Comparison of ENCODE assay signal across 33 cellular contexts in genomic region chr3:102356506-102356905, GRCh38.
"Had no signal": no experiment of that assay in that cellular context is flagged by ENCODE, and none has a peak within 500 bp of the region (broad histone marks: within the 10 kb centered on the region; RNA-seq: fewer than 3 reads in every experiment).

No MANE protein-coding gene starts in this region.

- ATAC-seq: activated CD4-positive, alpha-beta T cell treated with anti-CD3 and anti-CD28 coated beads for 36 hours; activated CD8-positive, alpha-beta memory T cell treated with anti-CD3 and anti-CD28 coated beads, Interleukin-2, amount 10 ng/mL, durations not matched to agents 7 days and 5 days; activated CD8-positive, alpha-beta T cell treated with anti-CD3 and anti-CD28 coated beads, Interleukin-2, amount 10 ng/mL, durations not matched to agents 7 days and 5 days; activated naive CD4-positive, alpha-beta T cell treated with anti-CD3 and anti-CD28 coated beads, Interleukin-2, amount 50 U/mL, for 72 hours; activated T-cell treated with anti-CD3 and anti-CD28 coated beads, Interleukin-2, amount 50 U/mL, for 72 hours; foreskin keratinocyte; gastrocnemius medialis; heart left ventricle; T-helper 17 cell had no signal

- H3K4me1 ChIP-seq: ascending aorta, gastrocnemius medialis had no signal

- H3K9me3 ChIP-seq: ascending aorta, esophagus muscularis mucosa, gastrocnemius medialis, heart left ventricle had no signal

- H3K36me3 ChIP-seq: ascending aorta, brain microvascular endothelial cell, esophagus muscularis mucosa, gastrocnemius medialis, heart left ventricle, WERI-Rb-1 had no signal

- H3K36me3 Mint-ChIP-seq: activated CD4-positive, alpha-beta memory T cell treated with anti-CD3 and anti-CD28 coated beads for 36 hours; activated CD8-positive, alpha-beta memory T cell treated with anti-CD3 and anti-CD28 coated beads, Interleukin-2, amount 10 ng/mL, durations not matched to agents 7 days and 5 days; activated naive CD4-positive, alpha-beta T cell treated with anti-CD3 and anti-CD28 coated beads, Interleukin-2, amount 10 ng/mL, durations not matched to agents 7 days and 5 days; activated naive CD4-positive, alpha-beta T cell treated with anti-CD3 and anti-CD28 coated beads, Interleukin-2, amount 50 U/mL, for 72 hours; activated naive CD8-positive, alpha-beta T cell treated with anti-CD3 and anti-CD28 coated beads, Interleukin-2, amount 10 ng/mL, durations not matched to agents 7 days and 5 days had no signal

- H3K4me3 ChIP-seq: ascending aorta, coronary artery, dorsolateral prefrontal cortex, esophagus muscularis mucosa, gastrocnemius medialis, heart left ventricle had no signal

- H3K4me1 Mint-ChIP-seq: activated CD4-positive, alpha-beta T cell treated with anti-CD3 and anti-CD28 coated beads for 36 hours; activated CD4-positive, alpha-beta T cell treated with anti-CD3 and anti-CD28 coated beads, Interleukin-2, amount 10 ng/mL, durations not matched to agents 24 days and 14 days; activated CD8-positive, alpha-beta memory T cell treated with anti-CD3 and anti-CD28 coated beads, Interleukin-2, amount 10 ng/mL, durations not matched to agents 7 days and 5 days; activated naive CD4-positive, alpha-beta T cell treated with anti-CD3 and anti-CD28 coated beads, Interleukin-2, amount 10 ng/mL, durations not matched to agents 7 days and 5 days; activated naive CD8-positive, alpha-beta T cell treated with anti-CD3 and anti-CD28 coated beads, Interleukin-2, amount 10 ng/mL, durations not matched to agents 7 days and 5 days; central memory CD8-positive, alpha-beta T cell; T-helper 17 cell had no signal

- H3K27me3 Mint-ChIP-seq: activated CD4-positive, alpha-beta memory T cell treated with anti-CD3 and anti-CD28 coated beads for 36 hours; activated CD4-positive, alpha-beta T cell treated with anti-CD3 and anti-CD28 coated beads for 36 hours; activated CD8-positive, alpha-beta memory T cell treated with anti-CD3 and anti-CD28 coated beads, Interleukin-2, amount 10 ng/mL, durations not matched to agents 7 days and 5 days; activated naive CD4-positive, alpha-beta T cell treated with anti-CD3 and anti-CD28 coated beads, Interleukin-2, amount 10 ng/mL, durations not matched to agents 7 days and 5 days; central memory CD8-positive, alpha-beta T cell; dendritic cell treated with granulocyte-macrophage colony-stimulating factor and Interleukin-4, amounts not matched to agents 40 ng/mL and 50 ng/mL, for 4 days; T-helper 17 cell had no signal

- H3K9me3 Mint-ChIP-seq: activated CD4-positive, alpha-beta memory T cell treated with anti-CD3 and anti-CD28 coated beads for 36 hours; activated CD4-positive, alpha-beta T cell treated with anti-CD3 and anti-CD28 coated beads, Interleukin-2, amount 10 ng/mL, durations not matched to agents 24 days and 14 days; activated naive CD4-positive, alpha-beta T cell treated with anti-CD3 and anti-CD28 coated beads, Interleukin-2, amount 10 ng/mL, durations not matched to agents 7 days and 5 days; activated naive CD4-positive, alpha-beta T cell treated with anti-CD3 and anti-CD28 coated beads, Interleukin-2, amount 50 U/mL, for 72 hours; activated naive CD8-positive, alpha-beta T cell treated with anti-CD3 and anti-CD28 coated beads, Interleukin-2, amount 10 ng/mL, durations not matched to agents 7 days and 5 days; activated T-cell treated with anti-CD3 and anti-CD28 coated beads, Interleukin-2, amount 50 U/mL, for 72 hours; central memory CD8-positive, alpha-beta T cell; dendritic cell treated with granulocyte-macrophage colony-stimulating factor and Interleukin-4, amounts not matched to agents 40 ng/mL and 50 ng/mL, for 4 days; endodermal cell; T-helper 2 cell treated with Interferon-gamma antibody and Interleukin-4, amounts not matched to agents 5 μg/mL and 100 μg/mL, for 36 hours had no signal

- H3K27ac Mint-ChIP-seq: activated CD4-positive, alpha-beta memory T cell treated with anti-CD3 and anti-CD28 coated beads for 36 hours; activated CD4-positive, alpha-beta T cell treated with anti-CD3 and anti-CD28 coated beads for 36 hours; activated CD4-positive, alpha-beta T cell treated with anti-CD3 and anti-CD28 coated beads, Interleukin-2, amount 10 ng/mL, durations not matched to agents 24 days and 14 days; activated CD8-positive, alpha-beta memory T cell treated with anti-CD3 and anti-CD28 coated beads, Interleukin-2, amount 10 ng/mL, durations not matched to agents 7 days and 5 days; activated CD8-positive, alpha-beta T cell treated with anti-CD3 and anti-CD28 coated beads, Interleukin-2, amount 10 ng/mL, durations not matched to agents 7 days and 5 days; activated naive CD4-positive, alpha-beta T cell treated with anti-CD3 and anti-CD28 coated beads, Interleukin-2, amount 10 ng/mL, durations not matched to agents 7 days and 5 days; activated naive CD8-positive, alpha-beta T cell treated with anti-CD3 and anti-CD28 coated beads, Interleukin-2, amount 10 ng/mL, durations not matched to agents 7 days and 5 days; activated T-cell treated with anti-CD3 and anti-CD28 coated beads, Interleukin-2, amount 50 U/mL, for 72 hours; dendritic cell treated with granulocyte-macrophage colony-stimulating factor and Interleukin-4, amounts not matched to agents 40 ng/mL and 50 ng/mL, for 4 days; endodermal cell; T-helper 17 cell; T-helper 2 cell treated with Interferon-gamma antibody and Interleukin-4, amounts not matched to agents 5 μg/mL and 100 μg/mL, for 36 hours had no signal

- H3K27me3 ChIP-seq: ascending aorta, brain microvascular endothelial cell, esophagus muscularis mucosa, foreskin keratinocyte, gastrocnemius medialis, heart left ventricle had no signal

- H3K27ac ChIP-seq: ascending aorta, brain microvascular endothelial cell, coronary artery, dorsolateral prefrontal cortex, esophagus muscularis mucosa, foreskin keratinocyte, gastrocnemius medialis, heart left ventricle, WERI-Rb-1 had no signal

- DNase-seq: activated CD4-positive, alpha-beta memory T cell treated with anti-CD3 and anti-CD28 coated beads for 36 hours; activated CD4-positive, alpha-beta T cell treated with anti-CD3 and anti-CD28 coated beads for 36 hours; activated CD4-positive, alpha-beta T cell treated with anti-CD3 and anti-CD28 coated beads, Interleukin-2, amount 10 ng/mL, durations not matched to agents 24 days and 14 days; activated CD4-positive, CD25-positive, alpha-beta regulatory T cell; activated CD4-positive, CD25-positive, alpha-beta regulatory T cell treated with anti-CD3 and anti-CD28 coated beads, Interleukin-2, amount 50 U/mL, for 72 hours; activated CD8-positive, alpha-beta memory T cell treated with anti-CD3 and anti-CD28 coated beads, Interleukin-2, amount 10 ng/mL, durations not matched to agents 7 days and 5 days; activated CD8-positive, alpha-beta memory T cell treated with anti-CD3 and anti-CD28 coated beads, Interleukin-2, amount 50 U/mL, for 4 hours; activated CD8-positive, alpha-beta T cell treated with anti-CD3 and anti-CD28 coated beads, Interleukin-2, amount 10 ng/mL, durations not matched to agents 7 days and 5 days; activated gamma-delta T cell; activated naive CD4-positive, alpha-beta T cell; activated naive CD4-positive, alpha-beta T cell treated with anti-CD3 and anti-CD28 coated beads, Interleukin-2, amount 10 ng/mL, durations not matched to agents 7 days and 5 days; activated naive CD8-positive, alpha-beta T cell treated with anti-CD3 and anti-CD28 coated beads, Interleukin-2, amount 10 ng/mL, durations not matched to agents 7 days and 5 days; activated T-cell treated with anti-CD3 and anti-CD28 coated beads, Interleukin-2, amount 50 U/mL, for 1 hour; activated T-cell treated with anti-CD3 and anti-CD28 coated beads, Interleukin-2, amount 50 U/mL, for 72 hours; brain microvascular endothelial cell; dorsolateral prefrontal cortex; effector memory CD4-positive, alpha-beta T cell; endodermal cell; erythroblast; foreskin keratinocyte; gastrocnemius medialis; glutamatergic neuron; heart left ventricle; T-helper 17 cell; T1000; WERI-Rb-1 had no signal

- H3K4me3 Mint-ChIP-seq: activated CD4-positive, alpha-beta memory T cell treated with anti-CD3 and anti-CD28 coated beads for 36 hours; activated CD4-positive, alpha-beta T cell treated with anti-CD3 and anti-CD28 coated beads for 36 hours; activated CD4-positive, alpha-beta T cell treated with anti-CD3 and anti-CD28 coated beads, Interleukin-2, amount 10 ng/mL, durations not matched to agents 24 days and 14 days; activated CD8-positive, alpha-beta memory T cell treated with anti-CD3 and anti-CD28 coated beads, Interleukin-2, amount 10 ng/mL, durations not matched to agents 7 days and 5 days; activated CD8-positive, alpha-beta T cell treated with anti-CD3 and anti-CD28 coated beads, Interleukin-2, amount 10 ng/mL, durations not matched to agents 7 days and 5 days; activated naive CD4-positive, alpha-beta T cell treated with anti-CD3 and anti-CD28 coated beads, Interleukin-2, amount 10 ng/mL, durations not matched to agents 7 days and 5 days; activated naive CD8-positive, alpha-beta T cell treated with anti-CD3 and anti-CD28 coated beads, Interleukin-2, amount 10 ng/mL, durations not matched to agents 7 days and 5 days; activated T-cell treated with anti-CD3 and anti-CD28 coated beads, Interleukin-2, amount 50 U/mL, for 72 hours; central memory CD8-positive, alpha-beta T cell; dendritic cell treated with granulocyte-macrophage colony-stimulating factor and Interleukin-4, amounts not matched to agents 40 ng/mL and 50 ng/mL, for 4 days; endodermal cell; T-helper 17 cell; T-helper 2 cell treated with Interferon-gamma antibody and Interleukin-4, amounts not matched to agents 5 μg/mL and 100 μg/mL, for 36 hours had no signal
